In genomic region chr18:50262977-50263376, GRCh38 we compare ENCODE assay signal across 36 cellular contexts. TPM values are rescaled to one million over a fixed set of nuclear protein-coding genes. Genes with fewer than 3 reads are reported as not detected.
"Had no signal": no experiment of that assay in that cellular context is flagged by ENCODE, and none has a peak within 500 bp of the region (broad histone marks: within the 10 kb centered on the region; RNA-seq: fewer than 3 reads in every experiment).

No MANE protein-coding gene starts in this region.

- H3K27me3 ChIP-seq: MG63 had no signal

- DNase-seq: Karpas-422, Kasumi-1, MG63, MM.1S, MV-4-11, NCI-H1048, NCI-H1092, NCI-H1092 treated with DMSO at 0.1 percent for 48 hours, NCI-H1105, NCI-H1105 treated with DMSO at 0.1 percent for 48 hours, NCI-H1417, NCI-H1417 treated with DMSO at 0.1 percent for 48 hours, NCI-H1436, NCI-H1436 treated with DMSO at 0.1 percent for 48 hours, NCI-H146, NCI-H1694, NCI-H1694 treated with DMSO at 0.1 percent for 48 hours, NCI-H187, NCI-H187 treated with DMSO at 0.1 percent for 48 hours, NCI-H1930, NCI-H2029, NCI-H2029 treated with DMSO at 0.1 percent for 48 hours, NCI-H2081, NCI-H2081 treated with DMSO at 0.1 percent for 48 hours, NCI-H2107, NCI-H2171, NCI-H2171 treated with DMSO at 0.1 percent for 48 hours, NCI-H2227 treated with DMSO at 0.1 percent for 48 hours, NCI-H226, NCI-H345, NCI-H446, NCI-H446 treated with DMSO at 0.1 percent for 48 hours, NCI-H510A, NCI-H510A treated with DMSO at 0.1 percent for 48 hours had no signal

- H3K4me3 ChIP-seq: MG63 had no signal

- H3K4me2 ChIP-seq: KMS-11 had no signal

- H3K9ac ChIP-seq: KMS-11 had no signal

- H3K27ac ChIP-seq: KMS-11 had no signal

- H3K9me3 ChIP-seq: MG63 had no signal

RNA-seq across cellular contexts. Expression of gene CFAP53, which starts 3.3 kb away (rescaled TPM):
- total RNA-seq: LHCN-M2 had no signal
